9 cellular contexts compared by ENCODE assay signal in genomic region chr5:150142800-150143724, GRCh38. TPM values are rescaled to one million over a fixed set of nuclear protein-coding genes. Genes with fewer than 3 reads are reported as not detected.
A peak's percentile ranks its signal among the peaks of the same experiment; 100 is the strongest.
DNase-seq lines count a peak whose midpoint lies in the region; ATAC-seq and TF ChIP-seq lines count a peak whose summit lies in the region.
"Had no signal": no experiment of that assay in that cellular context is flagged by ENCODE, and none has a peak within 500 bp of the region (broad histone marks: within the 10 kb centered on the region; RNA-seq: fewer than 3 reads in every experiment).

No MANE protein-coding gene starts in this region.

- 70% methylated on average over 10 of the region's 12 CpGs for WGBS in mammary epithelial cell (ENCODE audit: low coverage, missing lambda C conversion rate)
- WGBS in lung, 2 donors: 42 to 58% methylated on average over 12 of the region's 12 CpGs
- 37% methylated on average over 12 of the region's 12 CpGs for WGBS in urinary bladder

- DNase-seq in DMS 273 (lab: John Stamatoyannopoulos, UW; ENCODE audit: unreplicated experiment) (peak; percentile 57), DMS 273 treated with DMSO at 0.1 percent for 48 hours (lab: John Stamatoyannopoulos, UW) (no peak), mammary epithelial cell (peak; percentile 77), lung (ENCODE audit: low spot score) (peak; percentile 64), NCI-H1048 (lab: John Stamatoyannopoulos, UW) (no peak)

- peak overlapping the region; percentile 74 for H3K4me2 ChIP-seq in mammary epithelial cell (ENCODE audit: insufficient read depth, low read depth, low read length)

- H3K9me3 ChIP-seq in mammary epithelial cell (replicated peaks; ENCODE audit: insufficient read depth, low read length): no peaks in the 10 kb centered on the region
- H3K9me3 ChIP-seq in lung (ENCODE audit: control insufficient read depth in 2 of 2, insufficient read depth in 1 of 2, low read length in 1 of 2): no peaks in the 10 kb centered on the region

- no peak overlapping the region for H3K9ac ChIP-seq in mammary epithelial cell (ENCODE audit: insufficient read depth, low read length)

- peak overlapping the region; percentile 80 for H3K27ac ChIP-seq in mammary epithelial cell (ENCODE audit: insufficient read depth, low read depth, low read length)
- peak overlapping the region; percentile 21 to 71 for H3K27ac ChIP-seq in lung (ENCODE audit: low read depth in 1 of 2, low read length in 1 of 2)
- H3K27ac ChIP-seq in urinary bladder (ENCODE audit: low read depth): peak overlapping the region; percentile 84
- H3K27ac ChIP-seq: 22Rv1 had no signal

- TF ChIP-seq CTCF in mammary epithelial cell (conservative IDR thresholded peaks at IDR 0.05 in 1 of 2, IDR thresholded peaks at IDR 0.05 in 1 of 2; ENCODE audit: extremely low read depth in 1 of 2, insufficient read depth in 1 of 2, low read depth in 1 of 2, low read length in 2 of 2) (no peak), lung (IDR thresholded peaks at IDR 0.05; ENCODE audit: control extremely low read depth, extremely low read depth) (no peak)

- intact Hi-C loops in mammary epithelial cell (cut with micrococcal nuclease): no loop called here

- dilution Hi-C loops in mammary epithelial cell (cut with HindIII; ENCODE audit: low sequenced_read_pairs): no loop called here

- peak; percentile 45 for ATAC-seq in lung (ENCODE audit: insufficient read depth, low FRiP score)
- no peak for ATAC-seq in GM18873 (IDR thresholded peaks at IDR 0.05; ENCODE audit: low FRiP score, unreplicated experiment)
- ATAC-seq in HG02970 (IDR thresholded peaks at IDR 0.05; ENCODE audit: low FRiP score, unreplicated experiment): no peak

- H3K79me2 ChIP-seq in mammary epithelial cell (ENCODE audit: insufficient read depth, low read length): no peaks in the 10 kb centered on the region

- H4K20me1 ChIP-seq in mammary epithelial cell (ENCODE audit: insufficient read depth, low read length): no peaks in the 10 kb centered on the region

- CTCF ChIA-PET in mammary epithelial cell (lab: Charles Lee; ENCODE audit: low non-redundant PET): interaction anchor here (0.6 kb wide), 1 partner anchor 121 kb away, joined by 5 read pairs; no protein-coding TSS in a partner anchor

- in situ Hi-C loops in mammary epithelial cell (cut with MboI; ENCODE audit: low sequenced_read_pairs in 2 of 2): no loop called here

- no peaks in the 10 kb centered on the region for H3K27me3 ChIP-seq in mammary epithelial cell (ENCODE audit: insufficient read depth, low read length)
- H3K27me3 ChIP-seq in lung (ENCODE audit: control insufficient read depth, insufficient read depth): no peaks in the 10 kb centered on the region

- H3K4me1 ChIP-seq in mammary epithelial cell (ENCODE audit: insufficient read depth, low read length) (peaks cover 15% of the 10 kb centered on the region), lung (ENCODE audit: control insufficient read depth in 2 of 2, insufficient read depth in 2 of 2, low read length in 2 of 2) (peaks cover 0 to 7% of the 10 kb centered on the region in 2 donors), urinary bladder (ENCODE audit: insufficient read depth) (no peaks in the 10 kb centered on the region)

- H3K4me3 ChIP-seq in mammary epithelial cell (replicated peaks in 1 of 3; ENCODE audit: insufficient read depth in 1 of 3, low read depth in 2 of 3, low read length in 3 of 3) (no peak overlapping the region), lung (no peak overlapping the region), urinary bladder (ENCODE audit: low read depth, low read length) (no peak overlapping the region)

- no TSS peak for BruUV-seq in mammary epithelial cell (replicated peaks; lab: Mats Ljungman, UMichigan)

- H3K36me3 ChIP-seq in mammary epithelial cell (ENCODE audit: insufficient read depth, low read length) (no peaks in the 10 kb centered on the region), lung (ENCODE audit: control insufficient read depth in 2 of 2, insufficient read depth in 2 of 2, low read length in 2 of 2) (no peaks in the 10 kb centered on the region), urinary bladder (ENCODE audit: insufficient read depth) (no peaks in the 10 kb centered on the region)

- peak overlapping the region; percentile 29 for H2AFZ ChIP-seq in mammary epithelial cell (ENCODE audit: low read depth, low read length)

RNA-seq across cellular contexts. Expression of gene PDGFRB, which starts 12.6 kb away (rescaled TPM):
- total RNA-seq in mammary epithelial cell (1 to 10 TPM in 1 of 2 donors, not detected in 1; 1.5 TPM), lung (100 to 1,000 TPM; 110 to 215 TPM), urinary bladder (112 TPM)
- polyA plus RNA-seq in mammary epithelial cell (0.25 TPM), lung (10 to 100 TPM; 33.6 to 46.5 TPM), urinary bladder (79.4 TPM)
- polyA minus RNA-seq in mammary epithelial cell: not detected

RNA-seq across cellular contexts. Expression of gene CDX1, which starts 23.5 kb away (rescaled TPM):
- total RNA-seq in mammary epithelial cell (not detected), lung (under 1 TPM; 0.25 to 0.43 TPM), urinary bladder (0.21 TPM)
- polyA plus RNA-seq in mammary epithelial cell (not detected), lung (under 1 TPM; 0.09 to 0.28 TPM), urinary bladder (not detected)
- polyA minus RNA-seq in mammary epithelial cell: not detected

RNA-seq across cellular contexts. Expression of gene SLC6A7, which starts 46.8 kb away (rescaled TPM):
- total RNA-seq in mammary epithelial cell (not detected), lung (under 1 TPM in 1 of 2 donors, not detected in 1; 0.06 TPM), urinary bladder (not detected)
- polyA plus RNA-seq in mammary epithelial cell (not detected), lung (under 1 TPM; 0.02 to 0.03 TPM), urinary bladder (0.01 TPM)
- not detected for polyA minus RNA-seq in mammary epithelial cell

RNA-seq across cellular contexts. Expression of gene CSF1R, which starts 56.7 kb away (rescaled TPM):
- 1 to 10 TPM in 1 of 2 donors, not detected in 1; 1.3 TPM for total RNA-seq in mammary epithelial cell
- 1.5 TPM for polyA plus RNA-seq in mammary epithelial cell
- polyA minus RNA-seq in mammary epithelial cell: 5.0 TPM
- 10 to 100 TPM; 29.1 to 52.3 TPM for total RNA-seq in lung
- polyA plus RNA-seq in lung: 10 to 100 TPM; 13.0 to 65.0 TPM
- 24.5 TPM for total RNA-seq in urinary bladder
- polyA plus RNA-seq in urinary bladder: 15.8 TPM

Comparison
In these comparisons a context has a peak if more than half of its experiments do, and no peak if none do; other contexts are left out.
1. DNase-seq: peak in DMS 273 (single experiment), mammary epithelial cell (single experiment) and lung (single experiment); none in DMS 273 treated with DMSO at 0.1 percent for 48 hours (single experiment) and NCI-H1048 (single experiment).
2. RNA of gene PDGFRB, which starts 12.6 kb away (total RNA-seq): 110 to 215 TPM in lung and 112 TPM in urinary bladder (single experiment); 1.5 TPM in mammary epithelial cell; every median in the first group is over 10 times any median in the second.
3. Peak in every context shown above with its lines, with median percentiles within 50 percentile points of each other: H3K27ac ChIP-seq.